Comparison of ENCODE assay signal across 16 cellular contexts in genomic region chr1:50667710-50668356, GRCh38.
DNase-seq lines count a peak whose midpoint lies in the region; ATAC-seq and TF ChIP-seq lines count a peak whose summit lies in the region.
"Had no signal": no experiment of that assay in that cellular context is flagged by ENCODE, and none has a peak within 500 bp of the region (broad histone marks: within the 10 kb centered on the region; RNA-seq: fewer than 3 reads in every experiment).

No MANE protein-coding gene starts in this region.

- peak; percentile 8 for DNase-seq in GM23338 (ENCODE audit: low spot score)
- peak; percentile 38 for DNase-seq in fibroblast of mammary gland (ENCODE audit: low read depth)
- no peak for DNase-seq in neuronal stem cell (ENCODE audit: low spot score)
- DNase-seq in T-cell: no peak
- DNase-seq: activated CD4-positive, CD25-positive, alpha-beta regulatory T cell; activated CD8-positive, alpha-beta memory T cell treated with anti-CD3 and anti-CD28 coated beads, Interleukin-2, amount 10 ng/mL, durations not matched to agents 7 days and 5 days; CD4-positive, alpha-beta memory T cell; Kasumi-1; NCI-H2227 treated with DMSO at 0.1 percent for 48 hours; stimulated activated naive CD8-positive, alpha-beta T cell treated with anti-CD3 and anti-CD28 coated beads, Interleukin-15, Interleukin-2, amounts not matched to agents 100 U/mL and 50 U/mL, for 24 hours; T-helper 2 cell had no signal

- no peak overlapping the region for H2BK15ac ChIP-seq in neuronal stem cell (ENCODE audit: low read length)

- H3K4ac ChIP-seq in neuronal stem cell (ENCODE audit: low read length): no peak overlapping the region

- H2BK5ac ChIP-seq in neuronal stem cell (ENCODE audit: low read length): no peak overlapping the region

- H2AK5ac ChIP-seq in neuronal stem cell (ENCODE audit: low read depth, low read length): no peak overlapping the region

- no peak overlapping the region for H2BK12ac ChIP-seq in neuronal stem cell (ENCODE audit: low read length)

- H3K27ac ChIP-seq in GM23338 (ENCODE audit: low read depth) (peak overlapping the region; percentile 3; the same call in 1 of the 2 replicates), angular gyrus (ENCODE audit: low read depth, low read length) (peak overlapping the region; percentile 58), neuronal stem cell (replicated peaks; ENCODE audit: low read length) (peak overlapping the region; percentile 38)
- H3K27ac ChIP-seq: ascending aorta had no signal

- WGBS in neuronal stem cell (ENCODE audit: extremely low coverage in 2 of 2, insufficient read length in 2 of 2, insufficient replicate concordance in 1 of 2), 2 donors: no CpG with 5 or more reads among the region's 4 CpGs

- peak overlapping the region; percentile 30 for H3K4me2 ChIP-seq in GM23338
- H3K4me2 ChIP-seq in neuronal stem cell (ENCODE audit: insufficient read depth, low read length, poor library complexity, severe bottlenecking): no peak overlapping the region

- no peak overlapping the region for H4K8ac ChIP-seq in neuronal stem cell (ENCODE audit: low read depth, low read length)

- no peak overlapping the region for H3K14ac ChIP-seq in neuronal stem cell (ENCODE audit: low read length)

- H3K79me1 ChIP-seq in neuronal stem cell (ENCODE audit: low read depth, low read length): no peaks in the 10 kb centered on the region

- ATAC-seq in GM23338: no peak; the same call in 2 of the 3 replicates
- ATAC-seq in HG02610 (IDR thresholded peaks at IDR 0.05; ENCODE audit: unreplicated experiment): no peak
- ATAC-seq in T-cell (replicated peaks in 1 of 4): no peak
- ATAC-seq in HG03354 (IDR thresholded peaks at IDR 0.05; ENCODE audit: poor library complexity, severe bottlenecking, unreplicated experiment): no peak
- ATAC-seq in GM18502 (IDR thresholded peaks at IDR 0.05; ENCODE audit: poor library complexity, unreplicated experiment): no peak
- ATAC-seq: activated CD8-positive, alpha-beta memory T cell treated with anti-CD3 and anti-CD28 coated beads, Interleukin-2, amount 10 ng/mL, durations not matched to agents 7 days and 5 days; stimulated activated naive CD8-positive, alpha-beta T cell treated with anti-CD3 and anti-CD28 coated beads, Interleukin-15, Interleukin-2, amounts not matched to agents 100 U/mL and 50 U/mL, for 24 hours had no signal

- H3K9me3 Mint-ChIP-seq in GM23338 (no peaks in the 10 kb centered on the region), T-cell (no peaks in the 10 kb centered on the region)
- H3K9me3 Mint-ChIP-seq: CD4-positive, alpha-beta memory T cell had no signal

- H3K4me3 ChIP-seq in GM23338 (no peak overlapping the region), fibroblast of mammary gland (ENCODE audit: control insufficient read depth, low read depth, low read length) (no peak overlapping the region), neuronal stem cell (ENCODE audit: low read length in 2 of 2) (no peak overlapping the region)
- H3K4me3 ChIP-seq: ascending aorta had no signal

- H3K9ac ChIP-seq in neuronal stem cell (ENCODE audit: low read depth, low read length, poor library complexity): no peak overlapping the region

- no peak overlapping the region for H3K23ac ChIP-seq in neuronal stem cell (ENCODE audit: low read depth, low read length, poor library complexity)

- no peak overlapping the region for H4K91ac ChIP-seq in neuronal stem cell (ENCODE audit: low read depth, low read length, poor library complexity)

- no peak overlapping the region for H3K18ac ChIP-seq in neuronal stem cell (ENCODE audit: low read length)

- H3K27me3 Mint-ChIP-seq in GM23338 (ENCODE audit: insufficient read depth, low read depth, poor library complexity): peaks cover 3% of the 10 kb centered on the region
- no peaks in the 10 kb centered on the region for H3K27me3 Mint-ChIP-seq in T-cell
- H3K27me3 Mint-ChIP-seq: activated CD8-positive, alpha-beta memory T cell treated with anti-CD3 and anti-CD28 coated beads, Interleukin-2, amount 10 ng/mL, durations not matched to agents 7 days and 5 days; CD4-positive, alpha-beta memory T cell had no signal

- H3K36me3 ChIP-seq in GM23338 (ENCODE audit: insufficient read depth) (no peaks in the 10 kb centered on the region), neuronal stem cell (replicated peaks in 1 of 2; ENCODE audit: control insufficient read depth in 2 of 2, insufficient read depth in 2 of 2, low read length in 2 of 2) (no peaks in the 10 kb centered on the region)
- H3K36me3 ChIP-seq: ascending aorta had no signal

- CTCF ChIA-PET in T-cell (lab: Charles Lee): no interaction called here

- H3K27me3 ChIP-seq in GM23338 (ENCODE audit: insufficient read depth) (no peaks in the 10 kb centered on the region), neuronal stem cell (ENCODE audit: control insufficient read depth in 3 of 3, insufficient read depth in 3 of 3, low read depth in 1 of 3, low read length in 3 of 3) (no peaks in the 10 kb centered on the region)
- H3K27me3 ChIP-seq: ascending aorta had no signal

- POLR2A ChIA-PET in T-cell (lab: Charles Lee): interaction anchor here (0.6 kb wide), 2 partner anchors 46 to 603 kb away, joined by 3 to 13 read pairs; no protein-coding TSS in a partner anchor

- H3K9me2 ChIP-seq in GM23338 (ENCODE audit: insufficient read depth): no peaks in the 10 kb centered on the region

- peaks cover 15% of the 10 kb centered on the region for H3K4me1 Mint-ChIP-seq in GM23338
- no peaks in the 10 kb centered on the region for H3K4me1 Mint-ChIP-seq in T-cell
- H3K4me1 Mint-ChIP-seq: activated CD8-positive, alpha-beta memory T cell treated with anti-CD3 and anti-CD28 coated beads, Interleukin-2, amount 10 ng/mL, durations not matched to agents 7 days and 5 days; CD4-positive, alpha-beta memory T cell had no signal

- no peak overlapping the region for H3K27ac Mint-ChIP-seq in GM23338
- no peak overlapping the region for H3K27ac Mint-ChIP-seq in T-cell
- H3K27ac Mint-ChIP-seq: activated CD8-positive, alpha-beta memory T cell treated with anti-CD3 and anti-CD28 coated beads, Interleukin-2, amount 10 ng/mL, durations not matched to agents 7 days and 5 days; CD4-positive, alpha-beta memory T cell had no signal

- no peaks in the 10 kb centered on the region for H4K20me1 ChIP-seq in GM23338 (replicated peaks; ENCODE audit: insufficient read depth)

- no peaks in the 10 kb centered on the region for H3K9me3 ChIP-seq in neuronal stem cell (replicated peaks in 1 of 2; ENCODE audit: control insufficient read depth in 2 of 2, insufficient read depth in 1 of 2, low read depth in 1 of 2, low read length in 2 of 2)
- H3K9me3 ChIP-seq: ascending aorta had no signal

- H2BK120ac ChIP-seq in neuronal stem cell (ENCODE audit: low read depth, low read length): no peak overlapping the region

- H3K36me3 Mint-ChIP-seq in GM23338 (ENCODE audit: low read depth): no peaks in the 10 kb centered on the region
- peaks cover 3% of the 10 kb centered on the region for H3K36me3 Mint-ChIP-seq in T-cell

- no peaks in the 10 kb centered on the region for H3F3A ChIP-seq in GM23338 (replicated peaks; ENCODE audit: low read depth)

- no peak for TF ChIP-seq CTCF in GM23338 (conservative IDR thresholded peaks at IDR 0.05; ENCODE audit: low read depth in 2 of 2)
- no peak for TF ChIP-seq CTCF in fibroblast of mammary gland (conservative IDR thresholded peaks at IDR 0.05; ENCODE audit: control insufficient read depth, insufficient read depth, low read depth, low read length)

- no peak overlapping the region for H2AFZ ChIP-seq in GM23338
- no peak overlapping the region for H2AFZ ChIP-seq in neuronal stem cell (ENCODE audit: low read length)

- H3K4me3 Mint-ChIP-seq in GM23338 (no peak overlapping the region), T-cell (no peak overlapping the region)
- H3K4me3 Mint-ChIP-seq: activated CD8-positive, alpha-beta memory T cell treated with anti-CD3 and anti-CD28 coated beads, Interleukin-2, amount 10 ng/mL, durations not matched to agents 7 days and 5 days; CD4-positive, alpha-beta memory T cell had no signal

- H3K79me2 ChIP-seq in GM23338 (replicated peaks; ENCODE audit: insufficient read depth): no peaks in the 10 kb centered on the region

- peaks cover 21% of the 10 kb centered on the region for H3K4me1 ChIP-seq in GM23338 (ENCODE audit: insufficient read depth)
- H3K4me1 ChIP-seq in neuronal stem cell (ENCODE audit: control insufficient read depth in 2 of 2, insufficient read depth in 1 of 2, low read depth in 1 of 2, low read length in 2 of 2): peaks cover 0 to 11% of the 10 kb centered on the region in 2 donors
- H3K4me1 ChIP-seq: ascending aorta had no signal

TF ChIP-seq in GM23338, 12 proteins besides CTCF, POLR2A, EP300 and RAD21:
- TF ChIP-seq ZNF331 (CRISPR knock-in tag; IDR thresholded peaks at IDR 0.05; ENCODE audit: low read depth) (no peak), JUNB (IDR thresholded peaks at IDR 0.05; ENCODE audit: unreplicated experiment) (no peak)

Comparison
In these comparisons a context has a peak if more than half of its experiments do, and no peak if none do; other contexts are left out.
1. DNase-seq: peak in GM23338 (single experiment) and fibroblast of mammary gland (single experiment); none in neuronal stem cell (single experiment) and T-cell (0 of 34).
2. H3K27ac ChIP-seq: peak in every context shown above with its lines; median percentile 58 in angular gyrus; 38 in neuronal stem cell; 3 in GM23338.